ENCODE assay signal across 11 cellular contexts in genomic region chr2:221087779-221088178, GRCh38.
"Had no signal": no experiment of that assay in that cellular context is flagged by ENCODE, and none has a peak within 500 bp of the region (broad histone marks: within the 10 kb centered on the region; RNA-seq: fewer than 3 reads in every experiment).

No MANE protein-coding gene starts in this region.

- ATAC-seq: GM23338, HCT116 had no signal

- H3K9ac ChIP-seq: GM23248 had no signal

- H3K27ac Mint-ChIP-seq: GM23338, H9, HFFc6 had no signal

- H3K4me2 ChIP-seq: GM23338 had no signal

- H3K4me1 ChIP-seq: HAP-1 had no signal

- H3K9me3 Mint-ChIP-seq: H9 had no signal

- H3K9me3 ChIP-seq: HAP-1 had no signal

- H2AFZ ChIP-seq: GM23248, GM23338 had no signal

- DNase-seq: GM23248, GOT3, H7, H9, HCEC 1CT, HFFc6 had no signal

- H3K36me3 ChIP-seq: HAP-1 had no signal

- H3K4me3 Mint-ChIP-seq: GM23338, H9, HFFc6 had no signal

- FAIRE-seq: H1, H54 had no signal

- H3K4me3 ChIP-seq: GM23248, GM23338, HAP-1 had no signal

- H3K4me1 Mint-ChIP-seq: GM23338 had no signal

- H3K27ac ChIP-seq: GM23248 had no signal
